8 cellular contexts compared by ENCODE assay signal in genomic region chr17:76446449-76447231, GRCh38. TPM values are rescaled to one million over a fixed set of nuclear protein-coding genes. Genes with fewer than 3 reads are reported as not detected.
DNase-seq lines count a peak whose midpoint lies in the region; ATAC-seq and TF ChIP-seq lines count a peak whose summit lies in the region.

No MANE protein-coding gene starts in this region.

- peak overlapping the region; percentile 85 for H3K27ac ChIP-seq in AG04450 (ENCODE audit: low read depth, low read length)
- peak overlapping the region in 3 of 5 donors; percentile 49 to 66 (median 58) for H3K27ac ChIP-seq in adrenal gland

- no peak for DNase-seq in AG04450 (ENCODE audit: low read depth, low spot score)
- peak; percentile 90 for DNase-seq in HFFc6
- DNase-seq in adrenal gland, result peak; percentile 44 to 77 (median 75)
- DNase-seq in kidney glomerular epithelial cell (lab: John Stamatoyannopoulos, UW), result peak; percentile 89
- no peak for DNase-seq in COLO668 (lab: John Stamatoyannopoulos, UW; ENCODE audit: unreplicated experiment)
- no peak for DNase-seq in BE2C
- no peak for DNase-seq in NK-92 treated with Interleukin-12 subunit alpha and Interleukin-12 subunit beta, amount 100 ng/mL, for 24 hours (lab: John Stamatoyannopoulos, UW)

- H3K27ac Mint-ChIP-seq in HFFc6, result peak overlapping the region; percentile 96

- 35 to 48% (median 44%) methylated on average over 9 of the region's 9 CpGs for WGBS in adrenal gland, 4 donors

- CTCF ChIA-PET in AG04450 (lab: Charles Lee), result interaction anchor here (1.5 to 2.2 kb wide), 2 partner anchors 49 to 61 kb away, joined by 3 to 6 read pairs; no protein-coding TSS in a partner anchor

- H3K27me3 Mint-ChIP-seq in HFFc6 (ENCODE audit: insufficient read depth), result peaks cover 2% of the 10 kb centered on the region

- TF ChIP-seq CTCF in AG04450 (IDR thresholded peaks at IDR 0.05; ENCODE audit: low read depth, low read length) (no peak), HFFc6 (IDR thresholded peaks at IDR 0.05) (no peak), adrenal gland (IDR thresholded peaks at IDR 0.05) (no peak), BE2C (IDR thresholded peaks at IDR 0.05; ENCODE audit: low read depth, low read length) (no peak)

- H3K9me3 Mint-ChIP-seq in HFFc6, result no peaks in the 10 kb centered on the region

- peak overlapping the region; percentile 92 for H3K4me3 Mint-ChIP-seq in HFFc6

- H3K4me1 Mint-ChIP-seq in HFFc6 (ENCODE audit: low read depth), result peaks cover 94% of the 10 kb centered on the region

- TF ChIP-seq POLR2A in adrenal gland (IDR thresholded peaks at IDR 0.05), result no peak

- POLR2A ChIA-PET in AG04450 (lab: Yijun Ruan, JAX), result interaction anchor here (0.8 to 1.2 kb wide), 2 partner anchors 19 to 62 kb away, joined by 3 to 5 read pairs; no protein-coding TSS in a partner anchor

- H3K4me1 ChIP-seq in adrenal gland (replicated peaks in 1 of 2) (peaks cover under 1 to 45% of the 10 kb centered on the region in 2 donors), BE2C (peaks cover 40% of the 10 kb centered on the region)

- no peaks in the 10 kb centered on the region for H3K27me3 ChIP-seq in AG04450 (ENCODE audit: control insufficient read depth, insufficient read depth, low read length)
- H3K27me3 ChIP-seq in adrenal gland, result no peaks in the 10 kb centered on the region
- H3K27me3 ChIP-seq in BE2C, result no peaks in the 10 kb centered on the region

- intact Hi-C loops in adrenal gland (cut with DNase I), result no loop called here

- H3K36me3 ChIP-seq in adrenal gland (replicated peaks in 1 of 2) (no peaks in the 10 kb centered on the region), BE2C (peaks cover 9% of the 10 kb centered on the region; the same call in 1 of the 2 replicates)

- no peak for ATAC-seq in HG02798 (IDR thresholded peaks at IDR 0.05; ENCODE audit: poor library complexity, unreplicated experiment)

- H3K9me3 ChIP-seq in AG04450 (ENCODE audit: control insufficient read depth, insufficient read depth, low read length) (no peaks in the 10 kb centered on the region), adrenal gland (replicated peaks in 1 of 3) (no peaks in the 10 kb centered on the region), BE2C (no peaks in the 10 kb centered on the region)

- H3K36me3 Mint-ChIP-seq in HFFc6 (ENCODE audit: low read depth), result no peaks in the 10 kb centered on the region; the same call in 1 of the 2 replicates

- H3K4me3 ChIP-seq in AG04450 (ENCODE audit: low read depth, low read length) (peak overlapping the region; percentile 34), adrenal gland (no peak overlapping the region), BE2C (ENCODE audit: low read depth, low read length) (no peak overlapping the region)

RNA-seq across cellular contexts. Expression of gene UBE2O, which starts 6.3 kb away (rescaled TPM):
- polyA plus RNA-seq in AG04450 (2011; rRNA removed) (14.2 and 14.5 TPM in 2 replicates), adrenal gland (10 to 100 TPM in 2 of 3 donors, 1 to 10 TPM in 1; 9.8 to 21.3 (median 12.4) TPM)
- 58.9 and 64.2 TPM in 2 replicates for polyA minus RNA-seq in AG04450 (2011; rRNA and poly(A)+ RNA removed)
- total RNA-seq in HFFc6 (2021; fragmentation: NEBNext Ultra II Directional; extraction: Animal tissue kit (Norgen Biotek cat#: 25700)), result 10 to 100 TPM; 24.3 to 26.0 (median 24.5) TPM
- total RNA-seq in adrenal gland, result 10 to 100 TPM; 11.4 to 21.8 (median 17.9) TPM
- 117 TPM for polyA plus RNA-seq in BE2C (2012; ENCODE audit: insufficient read depth, insufficient read length, low read depth)

RNA-seq across cellular contexts. Expression of gene AANAT, which starts 20.8 kb away (rescaled TPM):
- 0.12 TPM in 1 of 2 replicates, not detected in the other for polyA plus RNA-seq in AG04450 (2011; rRNA removed)
- polyA minus RNA-seq in AG04450 (2011; rRNA and poly(A)+ RNA removed), result not detected in 2 replicates
- under 1 TPM in 1 of 6 experiments, not detected in 5; 0.21 TPM for total RNA-seq in HFFc6 (2021; fragmentation: NEBNext Ultra II Directional; extraction: Animal tissue kit (Norgen Biotek cat#: 25700))
- not detected for total RNA-seq in adrenal gland
- polyA plus RNA-seq in adrenal gland, result under 1 TPM in 2 of 3 donors, not detected in 1; 0.30 to 0.40 TPM
- polyA plus RNA-seq in BE2C (2012; ENCODE audit: insufficient read depth, insufficient read length, low read depth), result 0.49 TPM

RNA-seq across cellular contexts. Expression of gene RHBDF2, which starts 54.6 kb away (rescaled TPM):
- polyA plus RNA-seq in AG04450 (2011; rRNA removed), result 5.4 and 8.7 TPM in 2 replicates
- 6.8 and 7.7 TPM in 2 replicates for polyA minus RNA-seq in AG04450 (2011; rRNA and poly(A)+ RNA removed)
- 10 to 100 TPM in 2 of 6 experiments, 1 to 10 TPM in 4; 7.1 to 13.1 (median 9.4) TPM for total RNA-seq in HFFc6 (2021; fragmentation: NEBNext Ultra II Directional; extraction: Animal tissue kit (Norgen Biotek cat#: 25700))
- 100 to 1,000 TPM in 1 of 8 donors, 10 to 100 TPM in 7; 12.3 to 156 (median 43.8) TPM for total RNA-seq in adrenal gland
- 10 to 100 TPM in 2 of 3 donors, 1 to 10 TPM in 1; 4.9 to 39.3 (median 19.1) TPM for polyA plus RNA-seq in adrenal gland
- polyA plus RNA-seq in BE2C (2012; ENCODE audit: insufficient read depth, insufficient read length, low read depth), result 4.0 TPM

Comparison
In these comparisons a context has a peak if more than half of its experiments do, and no peak if none do; other contexts are left out.
1. DNase-seq: peak in HFFc6 (single experiment), adrenal gland (7 of 7) and kidney glomerular epithelial cell (single experiment); none in AG04450 (single experiment), COLO668 (single experiment), BE2C (single experiment) and NK-92 treated with Interleukin-12 subunit alpha and Interleukin-12 subunit beta, amount 100 ng/mL, for 24 hours (single experiment).